In genomic region chr1:59146651-59147358, GRCh38 we compare ENCODE assay signal across 8 cellular contexts.
DNase-seq lines count a peak whose midpoint lies in the region; ATAC-seq and TF ChIP-seq lines count a peak whose summit lies in the region.

No MANE protein-coding gene starts in this region.

- H3K36me3 Mint-ChIP-seq in WTC11 = no peaks in the 10 kb centered on the region

- no peaks in the 10 kb centered on the region for H3K9me3 Mint-ChIP-seq in WTC11

- peak; percentile 62 for DNase-seq in WTC11 (ENCODE audit: low spot score)
- peak; percentile 16 for DNase-seq in central memory CD4-positive, alpha-beta T cell
- no peak for DNase-seq in left lobe of liver (ENCODE audit: low spot score)
- peak; percentile 37 for DNase-seq in stimulated activated CD4-positive, alpha-beta T cell treated with anti-CD3 and anti-CD28 coated beads, Interleukin-4, amount 100 ng/mL, for 24 hours
- no peak for DNase-seq in NCI-H748 treated with DMSO at 0.1 percent for 48 hours (lab: John Stamatoyannopoulos, UW)
- DNase-seq in NCI-H1105 (lab: John Stamatoyannopoulos, UW) = no peak

- CTCF ChIA-PET in WTC11 (lab: Charles Lee) = no interaction called here

- peaks cover 23% of the 10 kb centered on the region for H3K27me3 Mint-ChIP-seq in WTC11 (ENCODE audit: low read depth)

- TF ChIP-seq CTCF in WTC11 (IDR thresholded peaks at IDR 0.05) = no peak

- POLR2A ChIA-PET in WTC11 (lab: Charles Lee) = no interaction called here

- H3K27ac Mint-ChIP-seq in WTC11 = no peak overlapping the region

- peaks cover 49% of the 10 kb centered on the region for H3K4me1 Mint-ChIP-seq in WTC11

- peak overlapping the region; percentile 77 for H3K4me3 Mint-ChIP-seq in WTC11

- ATAC-seq in GM18909 (IDR thresholded peaks at IDR 0.05; ENCODE audit: poor library complexity, unreplicated experiment) (peak; percentile 62), HG03097 (IDR thresholded peaks at IDR 0.05; ENCODE audit: low FRiP score, unreplicated experiment) (peak; percentile 55), WTC11 (peak; percentile 66), left lobe of liver (peak; percentile 79)

TF ChIP-seq in WTC11, 78 proteins besides CTCF, POLR2A, EP300 and RAD21:
- TF ChIP-seq ZNF416 (CRISPR knock-in tag; IDR thresholded peaks at IDR 0.05) = peak; percentile 51; the same call in 1 of the 2 replicates
- 0 out of 2 replicates have a peak, but pooled peaks have one; percentile 31 for TF ChIP-seq CREM (CRISPR knock-in tag; IDR thresholded peaks at IDR 0.05)
- peak; percentile 90 for TF ChIP-seq ZNF423 (CRISPR knock-in tag; IDR thresholded peaks at IDR 0.05)
- peak; percentile 59; the same call in 1 of the 2 replicates for TF ChIP-seq HMGXB4 (CRISPR knock-in tag; IDR thresholded peaks at IDR 0.05)
- TF ChIP-seq FOXK1 (CRISPR knock-in tag; IDR thresholded peaks at IDR 0.05) = 0 out of 2 replicates have a peak, but pooled peaks have one; percentile 27
- peak; percentile 84 for TF ChIP-seq FOXP1 (CRISPR knock-in tag; IDR thresholded peaks at IDR 0.05; ENCODE audit: borderline replicate concordance)
- no peak for TF ChIP-seq NR2C2 (CRISPR knock-in tag; IDR thresholded peaks at IDR 0.05)
- no peak for TF ChIP-seq ETV6 (CRISPR knock-in tag; IDR thresholded peaks at IDR 0.05)
- TF ChIP-seq RELA (CRISPR knock-in tag; IDR thresholded peaks at IDR 0.05; ENCODE audit: borderline replicate concordance) = peak; percentile 22; the same call in 1 of the 2 replicates
- TF ChIP-seq NR3C1 (CRISPR knock-in tag; conservative IDR thresholded peaks at IDR 0.05; ENCODE audit: low read depth) = no peak
- TF ChIP-seq, protein P1, sequence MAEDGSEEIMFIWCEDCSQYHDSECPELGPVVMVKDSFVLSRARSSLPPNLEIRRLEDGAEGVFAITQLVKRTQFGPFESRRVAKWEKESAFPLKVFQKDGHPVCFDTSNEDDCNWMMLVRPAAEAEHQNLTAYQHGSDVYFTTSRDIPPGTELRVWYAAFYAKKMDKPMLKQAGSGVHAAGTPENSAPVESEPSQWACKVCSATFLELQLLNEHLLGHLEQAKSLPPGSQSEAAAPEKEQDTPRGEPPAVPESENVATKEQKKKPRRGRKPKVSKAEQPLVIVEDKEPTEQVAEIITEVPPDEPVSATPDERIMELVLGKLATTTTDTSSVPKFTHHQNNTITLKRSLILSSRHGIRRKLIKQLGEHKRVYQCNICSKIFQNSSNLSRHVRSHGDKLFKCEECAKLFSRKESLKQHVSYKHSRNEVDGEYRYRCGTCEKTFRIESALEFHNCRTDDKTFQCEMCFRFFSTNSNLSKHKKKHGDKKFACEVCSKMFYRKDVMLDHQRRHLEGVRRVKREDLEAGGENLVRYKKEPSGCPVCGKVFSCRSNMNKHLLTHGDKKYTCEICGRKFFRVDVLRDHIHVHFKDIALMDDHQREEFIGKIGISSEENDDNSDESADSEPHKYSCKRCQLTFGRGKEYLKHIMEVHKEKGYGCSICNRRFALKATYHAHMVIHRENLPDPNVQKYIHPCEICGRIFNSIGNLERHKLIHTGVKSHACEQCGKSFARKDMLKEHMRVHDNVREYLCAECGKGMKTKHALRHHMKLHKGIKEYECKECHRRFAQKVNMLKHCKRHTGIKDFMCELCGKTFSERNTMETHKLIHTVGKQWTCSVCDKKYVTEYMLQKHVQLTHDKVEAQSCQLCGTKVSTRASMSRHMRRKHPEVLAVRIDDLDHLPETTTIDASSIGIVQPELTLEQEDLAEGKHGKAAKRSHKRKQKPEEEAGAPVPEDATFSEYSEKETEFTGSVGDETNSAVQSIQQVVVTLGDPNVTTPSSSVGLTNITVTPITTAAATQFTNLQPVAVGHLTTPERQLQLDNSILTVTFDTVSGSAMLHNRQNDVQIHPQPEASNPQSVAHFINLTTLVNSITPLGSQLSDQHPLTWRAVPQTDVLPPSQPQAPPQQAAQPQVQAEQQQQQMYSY (CRISPR knock-in tag; IDR thresholded peaks at IDR 0.05) = peak; percentile 50; the same call in 1 of the 2 replicates
- TF ChIP-seq SP1 (CRISPR knock-in tag; conservative IDR thresholded peaks at IDR 0.05) = peak; percentile 42
- no peak for TF ChIP-seq SOX15 (CRISPR knock-in tag; IDR thresholded peaks at IDR 0.05)

Comparison
In these comparisons a context has a peak if more than half of its experiments do, and no peak if none do; other contexts are left out.
1. DNase-seq: peak in WTC11 (single experiment), central memory CD4-positive, alpha-beta T cell (single experiment) and stimulated activated CD4-positive, alpha-beta T cell treated with anti-CD3 and anti-CD28 coated beads, Interleukin-4, amount 100 ng/mL, for 24 hours (single experiment); none in left lobe of liver (single experiment), NCI-H748 treated with DMSO at 0.1 percent for 48 hours (single experiment) and NCI-H1105 (single experiment).
2. Peak in every context shown above with its lines, with median percentiles within 50 percentile points of each other: ATAC-seq.